In genomic region chr5:1110930-1111726, GRCh38 we compare ENCODE assay signal across 8 cellular contexts. TPM values are rescaled to one million over a fixed set of nuclear protein-coding genes. Genes with fewer than 3 reads are reported as not detected.
DNase-seq lines count a peak whose midpoint lies in the region; ATAC-seq, FAIRE-seq and TF ChIP-seq lines count a peak whose summit lies in the region.

No MANE protein-coding gene starts in this region.

- peak overlapping the region; percentile 40 for H3K4me3 ChIP-seq in HL-60 (replicated peaks; ENCODE audit: insufficient read depth, low read length)
- peak overlapping the region; percentile 88 to 97 (median 95) for H3K4me3 ChIP-seq in pancreas

- H3K4me3 Mint-ChIP-seq in activated T-cell treated with anti-CD3 and anti-CD28 coated beads, Interleukin-2, amount 50 U/mL, for 72 hours = peak overlapping the region; percentile 91 to 92

- H3K4me1 ChIP-seq in pancreas = peaks cover 19 to 40% (median 31%) of the 10 kb centered on the region in 3 donors

- intact Hi-C loops in pancreas (cut with DNase I) = no loop called here

- no peak for FAIRE-seq in frontal cortex (lab: Jason Lieb, UNC)
- FAIRE-seq in pancreas (lab: Jason Lieb, UNC) = no peak

- no peaks in the 10 kb centered on the region for H3K9me3 Mint-ChIP-seq in activated T-cell treated with anti-CD3 and anti-CD28 coated beads, Interleukin-2, amount 50 U/mL, for 72 hours

- H3K27me3 Mint-ChIP-seq in activated T-cell treated with anti-CD3 and anti-CD28 coated beads, Interleukin-2, amount 50 U/mL, for 72 hours (ENCODE audit: low read depth) = no peaks in the 10 kb centered on the region

- H3K27me3 ChIP-seq in HL-60 (ENCODE audit: insufficient read depth, poor library complexity, severe bottlenecking) = no peaks in the 10 kb centered on the region
- no peaks in the 10 kb centered on the region for H3K27me3 ChIP-seq in pancreas

- H3K27ac Mint-ChIP-seq in activated T-cell treated with anti-CD3 and anti-CD28 coated beads, Interleukin-2, amount 50 U/mL, for 72 hours = peak overlapping the region; percentile 94

- no peaks in the 10 kb centered on the region for H3K36me3 Mint-ChIP-seq in activated T-cell treated with anti-CD3 and anti-CD28 coated beads, Interleukin-2, amount 50 U/mL, for 72 hours (ENCODE audit: insufficient read depth in 2 of 2)

- H3K9me3 ChIP-seq in pancreas = no peaks in the 10 kb centered on the region

- peaks cover 34% of the 10 kb centered on the region for H3K4me1 Mint-ChIP-seq in activated T-cell treated with anti-CD3 and anti-CD28 coated beads, Interleukin-2, amount 50 U/mL, for 72 hours (ENCODE audit: low read depth)

- TF ChIP-seq CTCF in HL-60 (IDR thresholded peaks at IDR 0.05; ENCODE audit: insufficient read depth, low read length) (no peak), pancreas (IDR thresholded peaks at IDR 0.05) (no peak)

- H3K36me3 ChIP-seq in pancreas = no peaks in the 10 kb centered on the region

- peak; percentile 67 for DNase-seq in AG08396 (ENCODE audit: low spot score)
- DNase-seq in HL-60 (ENCODE audit: low read depth in 1 of 2, low spot score in 1 of 2) = no peak
- DNase-seq in activated T-cell treated with anti-CD3 and anti-CD28 coated beads, Interleukin-2, amount 50 U/mL, for 72 hours = peak; percentile 27 to 46
- peak; percentile 68 to 76 for DNase-seq in frontal cortex (ENCODE audit: low spot score in 2 of 2)
- peak in 4 of 6 donors; percentile 55 to 77 (median 63) for DNase-seq in pancreas
- DNase-seq in NCI-H82 (lab: John Stamatoyannopoulos, UW) = no peak
- no peak for DNase-seq in mesenteric fat pad (ENCODE audit: low spot score)

- WGBS in pancreas, 2 donors = 1 to 2% methylated on average over 29 to 53 of the region's 54 CpGs

- ATAC-seq in GM19025 (IDR thresholded peaks at IDR 0.05; ENCODE audit: low read depth, unreplicated experiment) = peak; percentile 26
- peak; percentile 29 to 44 for ATAC-seq in activated T-cell treated with anti-CD3 and anti-CD28 coated beads, Interleukin-2, amount 50 U/mL, for 72 hours (replicated peaks in 1 of 2)
- peak; percentile 27 to 44 (median 32) for ATAC-seq in pancreas

- H3K27ac ChIP-seq in HL-60 (replicated peaks) (peak overlapping the region; percentile 66), pancreas (peak overlapping the region; percentile 80 to 95 (median 88))

RNA-seq across cellular contexts. Expression of gene SLC12A7, which starts 0.7 kb away (rescaled TPM):
- total RNA-seq in activated T-cell treated with anti-CD3 and anti-CD28 coated beads, Interleukin-2, amount 50 U/mL, for 72 hours = 10 to 100 TPM; 14.8 to 29.0 TPM
- 5.7 TPM for total RNA-seq in frontal cortex
- 10 to 100 TPM; 17.4 to 56.5 (median 32.1) TPM for total RNA-seq in pancreas
- polyA plus RNA-seq in pancreas = 10 to 100 TPM; 40.0 to 44.9 TPM
- 39.4 TPM for total RNA-seq in mesenteric fat pad

Comparison
In these comparisons a context has a peak if more than half of its experiments do, and no peak if none do; other contexts are left out.
1. DNase-seq: peak in AG08396 (single experiment), activated T-cell treated with anti-CD3 and anti-CD28 coated beads, Interleukin-2, amount 50 U/mL, for 72 hours (2 of 2), frontal cortex (2 of 2) and pancreas (4 of 6); none in HL-60 (0 of 2), NCI-H82 (single experiment) and mesenteric fat pad (single experiment).
2. Peak in every context shown above with its lines, with median percentiles within 50 percentile points of each other: ATAC-seq.